ENCODE assay signal across 8 cellular contexts in genomic region chr5:170100051-170100943, GRCh38. TPM values are rescaled to one million over a fixed set of nuclear protein-coding genes. Genes with fewer than 3 reads are reported as not detected.
DNase-seq lines count a peak whose midpoint lies in the region; ATAC-seq lines count a peak whose summit lies in the region.

No MANE protein-coding gene starts in this region.

- H3K4me3 ChIP-seq in NT2/D1 (ENCODE audit: insufficient read length, low read depth), result no peak overlapping the region

- H3K27me3 Mint-ChIP-seq in activated CD8-positive, alpha-beta memory T cell treated with anti-CD3 and anti-CD28 coated beads, Interleukin-2, amount 10 ng/mL, durations not matched to agents 7 days and 5 days, result peaks cover 18% of the 10 kb centered on the region

- peak; percentile 57 for ATAC-seq in HG03280 (IDR thresholded peaks at IDR 0.05; ENCODE audit: unreplicated experiment)
- peak; percentile 65 for ATAC-seq in activated CD8-positive, alpha-beta memory T cell treated with anti-CD3 and anti-CD28 coated beads, Interleukin-2, amount 10 ng/mL, durations not matched to agents 7 days and 5 days
- ATAC-seq in HG02610 (IDR thresholded peaks at IDR 0.05; ENCODE audit: unreplicated experiment), result no peak

- CTCF ChIA-PET in activated CD8-positive, alpha-beta memory T cell treated with anti-CD3 and anti-CD28 coated beads, Interleukin-2, amount 10 ng/mL, durations not matched to agents 7 days and 5 days (lab: Charles Lee), result interaction anchor here (0.7 to 3.0 kb wide), 10 partner anchors 13 to 533 kb away, joined by 3 to 14 read pairs (median 4); no protein-coding TSS in a partner anchor

- no peak overlapping the region for H3K4me3 Mint-ChIP-seq in activated CD8-positive, alpha-beta memory T cell treated with anti-CD3 and anti-CD28 coated beads, Interleukin-2, amount 10 ng/mL, durations not matched to agents 7 days and 5 days

- no peaks in the 10 kb centered on the region for H3K9me3 Mint-ChIP-seq in activated CD8-positive, alpha-beta memory T cell treated with anti-CD3 and anti-CD28 coated beads, Interleukin-2, amount 10 ng/mL, durations not matched to agents 7 days and 5 days (ENCODE audit: low read depth)

- no peaks in the 10 kb centered on the region for H3K36me3 Mint-ChIP-seq in activated CD8-positive, alpha-beta memory T cell treated with anti-CD3 and anti-CD28 coated beads, Interleukin-2, amount 10 ng/mL, durations not matched to agents 7 days and 5 days

- no peaks in the 10 kb centered on the region for H3K4me1 Mint-ChIP-seq in activated CD8-positive, alpha-beta memory T cell treated with anti-CD3 and anti-CD28 coated beads, Interleukin-2, amount 10 ng/mL, durations not matched to agents 7 days and 5 days

- H3K27ac Mint-ChIP-seq in activated CD8-positive, alpha-beta memory T cell treated with anti-CD3 and anti-CD28 coated beads, Interleukin-2, amount 10 ng/mL, durations not matched to agents 7 days and 5 days, result no peak overlapping the region

- H3K9me3 ChIP-seq in NT2/D1 (ENCODE audit: insufficient read depth, low read length), result 0 out of 2 replicates have a peak, but pooled peaks cover 4% of the 10 kb centered on the region

- in situ Hi-C loops in G401 (cut with HindIII; ENCODE audit: low sequenced_read_pairs), result no loop called here

- DNase-seq in G401 (ENCODE audit: low spot score), result peak; percentile 56
- peak; percentile 76 for DNase-seq in NT2/D1 (ENCODE audit: low read depth, low spot score)
- DNase-seq in activated CD8-positive, alpha-beta memory T cell treated with anti-CD3 and anti-CD28 coated beads, Interleukin-2, amount 10 ng/mL, durations not matched to agents 7 days and 5 days, result peak; percentile 78
- peak; percentile 59 for DNase-seq in epidermal melanocyte (ENCODE audit: insufficient read length, low spot score)
- DNase-seq in mucosa of gallbladder (ENCODE audit: low spot score), result peak; percentile 76
- DNase-seq in stimulated activated CD8-positive, alpha-beta memory T cell treated with anti-CD3 and anti-CD28 coated beads, Interleukin-4, amount 100 ng/mL, for 4 hours (ENCODE audit: low read depth in 2 of 2, low spot score in 1 of 2), result peak; percentile 22 to 51

- H3K4me1 ChIP-seq in NT2/D1 (ENCODE audit: insufficient read depth, insufficient read length), result peaks cover 3% of the 10 kb centered on the region

- no peaks in the 10 kb centered on the region for H3K36me3 ChIP-seq in NT2/D1 (ENCODE audit: insufficient read depth, insufficient read length, low read length)

- no peaks in the 10 kb centered on the region for H3K27me3 ChIP-seq in NT2/D1 (ENCODE audit: insufficient read depth, insufficient read length)

- H3K9ac ChIP-seq in NT2/D1 (ENCODE audit: insufficient read length, low read depth), result no peak overlapping the region

RNA-seq across cellular contexts. Expression of gene FOXI1, which starts 5.4 kb away (rescaled TPM):
- not detected in 2 replicates for total RNA-seq in G401 (2014; rRNA removed; shearing (Covaris generic))
- not detected for total RNA-seq in activated CD8-positive, alpha-beta memory T cell treated with anti-CD3 and anti-CD28 coated beads, Interleukin-2, amount 10 ng/mL, durations not matched to agents 7 days and 5 days
- total RNA-seq in mucosa of gallbladder, result 0.69 TPM
